In genomic region chr2:176494949-176495353, GRCh38 we compare ENCODE assay signal across 11 cellular contexts.
DNase-seq lines count a peak whose midpoint lies in the region; ATAC-seq and TF ChIP-seq lines count a peak whose summit lies in the region.
"Had no signal": no experiment of that assay in that cellular context is flagged by ENCODE, and none has a peak within 500 bp of the region (broad histone marks: within the 10 kb centered on the region; RNA-seq: fewer than 3 reads in every experiment).

No MANE protein-coding gene starts in this region.

- H3K27ac ChIP-seq in esophagus muscularis mucosa (replicated peaks in 1 of 4) (peak overlapping the region; percentile 55 to 71 (median 62)), ovary (no peak overlapping the region)

- 32% methylated on average over 2 of the region's 2 CpGs for WGBS in esophagus muscularis mucosa
- WGBS in ovary, 3 donors: 0 to 14% (median 4%) methylated on average over 2 of the region's 2 CpGs

- no peak for ATAC-seq in HG02870 (IDR thresholded peaks at IDR 0.05; ENCODE audit: unreplicated experiment)

- H3K36me3 ChIP-seq in esophagus muscularis mucosa (no peaks in the 10 kb centered on the region), ovary (no peaks in the 10 kb centered on the region)
- H3K36me3 ChIP-seq: breast epithelium had no signal

- TF ChIP-seq POLR2A in NB4 (IDR thresholded peaks at IDR 0.05; ENCODE audit: extremely low read depth, insufficient read length) (no peak), esophagus muscularis mucosa (IDR thresholded peaks at IDR 0.05; ENCODE audit: low read depth) (no peak), ovary (IDR thresholded peaks at IDR 0.05) (no peak)

- no peak for TF ChIP-seq EP300 in esophagus muscularis mucosa (IDR thresholded peaks at IDR 0.05)
- peak; percentile 17 for TF ChIP-seq EP300 in ovary (IDR thresholded peaks at IDR 0.05)

- peaks cover 0 to 9% (median 0%) of the 10 kb centered on the region in 4 donors for H3K27me3 ChIP-seq in esophagus muscularis mucosa
- H3K27me3 ChIP-seq in ovary: no peaks in the 10 kb centered on the region

- TF ChIP-seq CTCF in NB4 (IDR thresholded peaks at IDR 0.05; ENCODE audit: low read depth, low read length) (no peak), esophagus muscularis mucosa (IDR thresholded peaks at IDR 0.05) (no peak), ovary (IDR thresholded peaks at IDR 0.05) (no peak)

- H3K9me3 ChIP-seq in esophagus muscularis mucosa: no peaks in the 10 kb centered on the region
- H3K9me3 ChIP-seq in ovary: no peaks in the 10 kb centered on the region
- H3K9me3 ChIP-seq: breast epithelium had no signal

- H3K4me1 ChIP-seq in esophagus muscularis mucosa: peaks cover 17 to 64% (median 54%) of the 10 kb centered on the region in 4 donors
- peaks cover 7% of the 10 kb centered on the region for H3K4me1 ChIP-seq in ovary (ENCODE audit: insufficient read depth)

- DNase-seq in DMS79 (lab: John Stamatoyannopoulos, UW) (peak; percentile 76), NB4 (ENCODE audit: low read depth) (peak; percentile 79), esophagus muscularis mucosa (ENCODE audit: extremely low spot score) (no peak), ovary (peak in 4 of 5 donors; percentile 43 to 82 (median 58)), epidermal melanocyte (ENCODE audit: insufficient read length, low spot score) (no peak), NCI-H524 treated with DMSO at 0.1 percent for 48 hours (lab: John Stamatoyannopoulos, UW) (no peak), DMS153 treated with DMSO at 0.1 percent for 48 hours (lab: John Stamatoyannopoulos, UW; ENCODE audit: unreplicated experiment) (no peak)
- DNase-seq: CD8-positive, alpha-beta memory T cell; stimulated activated naive CD4-positive, alpha-beta T cell treated with Interleukin-2 at 50 U/mL for 16 hours had no signal

- H3K4me3 ChIP-seq in NB4 (ENCODE audit: low read depth, low read length) (no peak overlapping the region), esophagus muscularis mucosa (no peak overlapping the region), ovary (no peak overlapping the region)
- H3K4me3 ChIP-seq: breast epithelium had no signal

- intact Hi-C loops in esophagus muscularis mucosa (cut with DNase I) (no loop called here), ovary (cut with DNase I) (no loop called here)

Comparison
In these comparisons a context has a peak if more than half of its experiments do, and no peak if none do; other contexts are left out.
1. DNase-seq: peak in DMS79 (single experiment), NB4 (single experiment) and ovary (4 of 5); none in esophagus muscularis mucosa (single experiment), epidermal melanocyte (single experiment), NCI-H524 treated with DMSO at 0.1 percent for 48 hours (single experiment) and DMS153 treated with DMSO at 0.1 percent for 48 hours (single experiment).
2. H3K27ac ChIP-seq: peak in esophagus muscularis mucosa (4 of 4); none in ovary (0 of 2).